In the genomic region with DNA sequence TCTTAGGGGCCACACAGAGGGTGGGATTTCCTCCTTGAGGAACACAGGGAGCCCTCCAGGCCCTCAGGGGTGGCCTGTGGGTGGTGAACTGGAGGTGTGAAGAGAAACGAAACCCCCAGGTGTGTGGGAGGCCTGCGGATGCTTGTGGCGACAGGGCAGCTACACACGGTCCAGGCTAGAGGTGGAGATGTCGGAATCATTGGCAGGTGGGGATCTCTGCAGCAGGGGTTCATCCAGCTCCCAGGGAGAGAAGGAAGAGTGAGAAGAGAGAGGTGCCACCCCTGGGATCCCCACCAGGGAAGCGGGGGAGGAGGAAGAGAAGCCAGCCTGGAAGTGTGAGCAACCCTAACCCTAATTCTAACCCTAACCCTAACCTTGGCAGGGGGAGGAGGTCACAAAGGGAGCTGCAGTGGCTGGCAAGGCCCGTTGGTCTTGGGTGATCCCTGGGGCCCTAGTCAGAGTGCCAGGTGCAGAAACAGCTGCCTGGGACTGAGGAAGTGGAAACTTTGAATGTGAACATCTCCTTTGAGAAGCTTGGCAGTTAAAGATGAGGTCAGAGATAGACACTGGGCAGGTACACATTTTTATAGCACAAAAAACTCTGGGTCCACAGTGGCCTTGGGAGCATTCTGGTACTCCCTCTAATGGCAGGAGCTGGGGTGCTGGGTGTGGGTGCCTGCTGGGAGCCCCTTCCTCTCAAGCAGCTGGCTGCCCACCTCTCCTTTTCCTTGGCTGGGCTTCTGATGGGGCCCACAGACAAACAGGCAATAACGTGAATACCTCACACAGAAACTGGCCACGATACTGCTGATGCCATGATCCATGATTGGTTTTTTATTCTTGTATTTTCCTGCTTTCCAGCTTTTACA, we compare ENCODE assay signal across 10 cellular contexts. TPM values are rescaled to one million over a fixed set of nuclear protein-coding genes. Genes with fewer than 3 reads are reported as not detected.
DNase-seq lines count a peak whose midpoint lies in the region; ATAC-seq and TF ChIP-seq lines count a peak whose summit lies in the region.
"Had no signal": no experiment of that assay in that cellular context is flagged by ENCODE, and none has a peak within 500 bp of the region (broad histone marks: within the 10 kb centered on the region; RNA-seq: fewer than 3 reads in every experiment).

No MANE protein-coding gene starts in this region.

- TF ChIP-seq CTCF in Peyer's patch (IDR thresholded peaks at IDR 0.05): no peak

- H3K4me1 Mint-ChIP-seq in activated T-cell treated with anti-CD3 and anti-CD28 coated beads, Interleukin-2, amount 50 U/mL, for 24 hours (ENCODE audit: low read depth): peaks cover 16% of the 10 kb centered on the region
- H3K4me1 Mint-ChIP-seq in stimulated activated memory B cell treated with anti-CD40 and anti-IgM and Interleukin-4, amounts not matched to agents 10 μg/mL and 1 μg/mL and 100 μg/mL, for 72 hours: peaks cover 61% of the 10 kb centered on the region

- no peaks in the 10 kb centered on the region for H3K9me3 ChIP-seq in Peyer's patch
- H3K9me3 ChIP-seq: left lung had no signal

- ATAC-seq in HG02885 (IDR thresholded peaks at IDR 0.05; ENCODE audit: poor library complexity, unreplicated experiment): peak; percentile 72
- peak; percentile 94 for ATAC-seq in stimulated activated memory B cell treated with anti-CD40 and anti-IgM and Interleukin-4, amounts not matched to agents 10 μg/mL and 1 μg/mL and 100 μg/mL, for 72 hours
- ATAC-seq: left lung had no signal

- DNase-seq in activated T-cell treated with anti-CD3 and anti-CD28 coated beads, Interleukin-2, amount 50 U/mL, for 24 hours: no peak
- no peak for DNase-seq in activated T-cell treated with anti-CD3 and anti-CD28 coated beads, Interleukin-2, amount 50 U/mL, for 1 hour
- DNase-seq in Peyer's patch (peak in 2 of 3 donors; percentile 69 to 76), putamen (ENCODE audit: low spot score) (no peak), caudate nucleus (lab: John Stamatoyannopoulos, UW) (no peak), cerebellar nuclear complex (lab: John Stamatoyannopoulos, UW) (no peak)
- DNase-seq: NCI-H226 had no signal

- no peaks in the 10 kb centered on the region for H3K27me3 ChIP-seq in Peyer's patch
- H3K27me3 ChIP-seq: left lung had no signal

- H3K27me3 Mint-ChIP-seq in activated T-cell treated with anti-CD3 and anti-CD28 coated beads, Interleukin-2, amount 50 U/mL, for 24 hours: no peaks in the 10 kb centered on the region
- H3K27me3 Mint-ChIP-seq in stimulated activated memory B cell treated with anti-CD40 and anti-IgM and Interleukin-4, amounts not matched to agents 10 μg/mL and 1 μg/mL and 100 μg/mL, for 72 hours: no peaks in the 10 kb centered on the region

- no peaks in the 10 kb centered on the region for H3K36me3 Mint-ChIP-seq in activated T-cell treated with anti-CD3 and anti-CD28 coated beads, Interleukin-2, amount 50 U/mL, for 24 hours (ENCODE audit: low read depth)
- no peaks in the 10 kb centered on the region for H3K36me3 Mint-ChIP-seq in stimulated activated memory B cell treated with anti-CD40 and anti-IgM and Interleukin-4, amounts not matched to agents 10 μg/mL and 1 μg/mL and 100 μg/mL, for 72 hours

- no peak overlapping the region for H3K4me3 ChIP-seq in Peyer's patch
- H3K4me3 ChIP-seq: left lung had no signal

- no peaks in the 10 kb centered on the region for H3K9me3 Mint-ChIP-seq in activated T-cell treated with anti-CD3 and anti-CD28 coated beads, Interleukin-2, amount 50 U/mL, for 24 hours
- H3K9me3 Mint-ChIP-seq in stimulated activated memory B cell treated with anti-CD40 and anti-IgM and Interleukin-4, amounts not matched to agents 10 μg/mL and 1 μg/mL and 100 μg/mL, for 72 hours: no peaks in the 10 kb centered on the region

- H3K27ac ChIP-seq in Peyer's patch: peak overlapping the region in 2 of 4 donors; percentile 32 to 71
- no peak overlapping the region for H3K27ac ChIP-seq in caudate nucleus (ENCODE audit: low read depth, low read length)
- H3K27ac ChIP-seq: left lung had no signal

- H3K4me3 Mint-ChIP-seq in activated T-cell treated with anti-CD3 and anti-CD28 coated beads, Interleukin-2, amount 50 U/mL, for 24 hours: no peak overlapping the region
- H3K4me3 Mint-ChIP-seq in stimulated activated memory B cell treated with anti-CD40 and anti-IgM and Interleukin-4, amounts not matched to agents 10 μg/mL and 1 μg/mL and 100 μg/mL, for 72 hours: peak overlapping the region; percentile 45

- H3K36me3 ChIP-seq in Peyer's patch: no peaks in the 10 kb centered on the region
- H3K36me3 ChIP-seq: left lung had no signal

- H3K27ac Mint-ChIP-seq in activated T-cell treated with anti-CD3 and anti-CD28 coated beads, Interleukin-2, amount 50 U/mL, for 24 hours: peak overlapping the region; percentile 87
- peak overlapping the region; percentile 89 for H3K27ac Mint-ChIP-seq in stimulated activated memory B cell treated with anti-CD40 and anti-IgM and Interleukin-4, amounts not matched to agents 10 μg/mL and 1 μg/mL and 100 μg/mL, for 72 hours

- peaks cover 0 to 8% (median 2%) of the 10 kb centered on the region in 4 donors for H3K4me1 ChIP-seq in Peyer's patch

- no peak for TF ChIP-seq POLR2A in Peyer's patch (IDR thresholded peaks at IDR 0.05)

RNA-seq across cellular contexts. Expression of a gene that starts 6.8 kb away (rescaled TPM):
- 100 to 1,000 TPM in 1 of 4 donors, 10 to 100 TPM in 3; 20.1 to 127 (median 58.0) TPM for total RNA-seq in Peyer's patch

RNA-seq across cellular contexts. Expression of a gene that starts 15.0 kb away (rescaled TPM):
- 100 to 1,000 TPM in 2 of 4 donors, 10 to 100 TPM in 2; 49.5 to 150 (median 90.8) TPM for total RNA-seq in Peyer's patch

RNA-seq across cellular contexts. Expression of a gene that starts 26.1 kb away (rescaled TPM):
- total RNA-seq in Peyer's patch: 10 to 100 TPM in 3 of 4 donors, 1 to 10 TPM in 1; 7.4 to 80.9 (median 28.4) TPM

RNA-seq across cellular contexts. Expression of a gene that starts 31.9 kb away (rescaled TPM):
- total RNA-seq in Peyer's patch: 1 to 10 TPM in 2 of 4 donors, not detected in 2; 1.2 to 4.1 TPM

RNA-seq across cellular contexts. Expression of a gene that starts 43.8 kb away (rescaled TPM):
- not detected for total RNA-seq in Peyer's patch

Comparison
In these comparisons a context has a peak if more than half of its experiments do, and no peak if none do; other contexts are left out.
1. DNase-seq: peak in Peyer's patch (2 of 3); none in activated T-cell treated with anti-CD3 and anti-CD28 coated beads, Interleukin-2, amount 50 U/mL, for 24 hours (single experiment), activated T-cell treated with anti-CD3 and anti-CD28 coated beads, Interleukin-2, amount 50 U/mL, for 1 hour (single experiment), putamen (single experiment), caudate nucleus (0 of 61) and cerebellar nuclear complex (0 of 2).